Comparison of ENCODE assay signal across 8 cellular contexts in the genomic region with DNA sequence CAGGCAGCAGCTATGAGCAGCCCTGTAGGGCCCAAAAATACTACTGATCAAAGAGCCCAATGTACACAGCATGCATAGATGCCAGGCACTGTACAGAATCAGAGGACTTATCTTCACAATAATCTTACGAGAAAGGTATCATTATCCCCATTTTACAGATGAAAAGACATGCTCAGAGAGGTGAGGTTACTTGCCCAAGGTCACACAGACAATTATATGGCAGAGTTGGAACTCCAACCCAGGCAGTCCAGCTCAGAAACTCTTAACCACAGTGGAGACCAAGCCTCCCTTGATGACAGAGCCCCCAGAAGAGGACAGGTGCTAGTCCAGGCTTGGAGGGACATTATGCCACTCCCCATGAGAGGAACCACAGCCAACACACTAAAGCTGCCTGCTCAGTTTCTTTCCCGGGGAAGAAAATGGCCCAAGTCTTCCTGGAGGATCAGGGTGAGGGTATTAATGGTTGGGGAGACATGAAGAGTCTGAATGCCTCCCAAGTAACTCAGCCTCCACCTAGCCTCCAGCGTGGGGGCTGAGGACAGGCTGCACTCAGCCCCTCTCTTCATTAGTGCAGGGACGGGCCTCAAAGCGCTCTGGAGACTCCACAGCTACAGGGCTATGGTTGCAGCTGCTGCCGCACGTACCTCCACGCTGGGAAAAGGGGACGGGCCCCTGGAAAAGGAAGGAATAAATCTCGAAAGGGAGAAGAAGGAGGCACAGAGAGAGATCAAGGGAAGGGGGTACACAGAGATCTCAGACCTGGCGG. TPM values are rescaled to one million over a fixed set of nuclear protein-coding genes. Genes with fewer than 3 reads are reported as not detected.
DNase-seq lines count a peak whose midpoint lies in the region; ATAC-seq and TF ChIP-seq lines count a peak whose summit lies in the region.

No MANE protein-coding gene starts in this region.

- H3K4me1 ChIP-seq in Karpas-422 (ENCODE audit: low read length) (peaks cover 42% of the 10 kb centered on the region), breast epithelium (peaks cover 0 to 10% of the 10 kb centered on the region in 2 donors), urinary bladder (ENCODE audit: insufficient read depth) (no peaks in the 10 kb centered on the region)

- TF ChIP-seq CTCF in Calu3 (IDR thresholded peaks at IDR 0.05; ENCODE audit: unreplicated experiment) (no peak), breast epithelium (IDR thresholded peaks at IDR 0.05) (no peak), lower leg skin (IDR thresholded peaks at IDR 0.05) (no peak)

- peaks cover 19% of the 10 kb centered on the region for H3K36me3 Mint-ChIP-seq in Calu3 (ENCODE audit: insufficient read depth, unreplicated experiment)

- WGBS in lower leg skin, 2 donors = 11 to 12% methylated on average over 10 to 11 of the region's 11 CpGs
- WGBS in urinary bladder = 13% methylated on average over 11 of the region's 11 CpGs

- no peak overlapping the region for H2AFZ ChIP-seq in Karpas-422 (ENCODE audit: low read length)

- no peak for ATAC-seq in GM21360 (IDR thresholded peaks at IDR 0.05; ENCODE audit: unreplicated experiment)
- no peak for ATAC-seq in GM19328 (IDR thresholded peaks at IDR 0.05; ENCODE audit: unreplicated experiment)

- H3K9me3 Mint-ChIP-seq in Calu3 (ENCODE audit: low read depth, unreplicated experiment) = no peaks in the 10 kb centered on the region

- H3K27me3 ChIP-seq in Karpas-422 (ENCODE audit: low read length) (no peaks in the 10 kb centered on the region), breast epithelium (no peaks in the 10 kb centered on the region)

- H3K4me1 Mint-ChIP-seq in Calu3 (ENCODE audit: low read depth, unreplicated experiment) = peaks cover 12% of the 10 kb centered on the region

- peak overlapping the region; percentile 27 for H3K27ac Mint-ChIP-seq in Calu3 (ENCODE audit: unreplicated experiment)

- peak overlapping the region; percentile 86 for H3K9ac ChIP-seq in Karpas-422 (ENCODE audit: low read length)

- H3K9me3 ChIP-seq in Karpas-422 (ENCODE audit: low read length) (no peaks in the 10 kb centered on the region), breast epithelium (no peaks in the 10 kb centered on the region)

- CTCF ChIA-PET in Calu3 (lab: Charles Lee) = interaction anchor here (0.6 to 0.9 kb wide), 4 partner anchors 8 to 343 kb away, joined by 3 to 8 read pairs (median 4); no protein-coding TSS in a partner anchor

- H3K27ac ChIP-seq in Karpas-422 (ENCODE audit: low read length) (no peak overlapping the region), breast epithelium (peak overlapping the region; percentile 66 to 78), urinary bladder (ENCODE audit: low read depth) (no peak overlapping the region)

- H3K4me3 ChIP-seq in Karpas-422 (ENCODE audit: low read length) (peak overlapping the region; percentile 81), breast epithelium (peak overlapping the region; percentile 62 to 95 (median 81)), lower leg skin (ENCODE audit: low read depth, poor library complexity, severe bottlenecking) (peak overlapping the region; percentile 51), urinary bladder (ENCODE audit: low read depth, low read length) (peak overlapping the region; percentile 73)

- no peak for TF ChIP-seq POLR2A in breast epithelium (IDR thresholded peaks at IDR 0.05)
- TF ChIP-seq POLR2A in lower leg skin (IDR thresholded peaks at IDR 0.05) = no peak

- peaks cover 16% of the 10 kb centered on the region; the same call in 1 of the 2 replicates for H3K36me3 ChIP-seq in Karpas-422 (ENCODE audit: insufficient read depth, low read length)
- peaks cover 10% of the 10 kb centered on the region for H3K36me3 ChIP-seq in breast epithelium
- peaks cover 3% of the 10 kb centered on the region for H3K36me3 ChIP-seq in urinary bladder (ENCODE audit: insufficient read depth)

- peak overlapping the region; percentile 74 for H3K4me2 ChIP-seq in Karpas-422 (ENCODE audit: low read depth, low read length, poor library complexity, severe bottlenecking)

- H3K9me2 ChIP-seq in Karpas-422 (replicated peaks; ENCODE audit: insufficient read depth, low read length) = no peaks in the 10 kb centered on the region

- H3K4me3 Mint-ChIP-seq in Calu3 (ENCODE audit: low read depth, unreplicated experiment) = peak overlapping the region; percentile 80

- TSS peak; percentile 15 for BruUV-seq in Calu3 (replicated peaks; lab: Mats Ljungman, UMichigan)

- H3K79me2 ChIP-seq in Karpas-422 (ENCODE audit: low read length) = no peaks in the 10 kb centered on the region

- intact Hi-C loops in Calu3 (cut with micrococcal nuclease; ENCODE audit: unreplicated experiment) = no loop called here
- intact Hi-C loops in breast epithelium (cut with DNase I; ENCODE audit: low total_unique reads) = no loop called here
- intact Hi-C loops in lower leg skin (cut with DNase I; ENCODE audit: low total_unique reads) = no loop called here

- peaks cover 17% of the 10 kb centered on the region; the same call in 1 of the 2 replicates for H4K20me1 ChIP-seq in Karpas-422 (ENCODE audit: insufficient read depth, low read depth, low read length)

- no peak for DNase-seq in Calu3
- DNase-seq in Karpas-422 = no peak
- DNase-seq in breast epithelium (ENCODE audit: low spot score in 2 of 2) = no peak
- no peak for DNase-seq in lower leg skin (ENCODE audit: low spot score in 2 of 2)
- no peak for DNase-seq in inferior parietal cortex (ENCODE audit: extremely low spot score)

- no peaks in the 10 kb centered on the region for H3K27me3 Mint-ChIP-seq in Calu3 (ENCODE audit: unreplicated experiment)

RNA-seq across cellular contexts. Expression of gene UNC119, which starts 0.8 kb away (rescaled TPM):
- 13.0 and 14.6 TPM in 2 replicates for total RNA-seq in Calu3 (2022)
- 34.0 and 70.2 TPM in 2 replicates for total RNA-seq in Karpas-422 (2014; rRNA removed; shearing (Covaris generic); ENCODE audit: low replicate concordance)
- total RNA-seq in breast epithelium = 10 to 100 TPM; 19.2 to 34.1 (median 32.9) TPM
- total RNA-seq in lower leg skin = 10 to 100 TPM; 41.2 to 41.6 (median 41.4) TPM
- total RNA-seq in urinary bladder = 15.2 TPM
- polyA plus RNA-seq in urinary bladder = 24.4 TPM

RNA-seq across cellular contexts. Expression of gene PIGS, which starts 19.7 kb away (rescaled TPM):
- total RNA-seq in Calu3 (2022) = 50.9 and 59.2 TPM in 2 replicates
- 39.2 and 50.2 TPM in 2 replicates for total RNA-seq in Karpas-422 (2014; rRNA removed; shearing (Covaris generic); ENCODE audit: low replicate concordance)
- total RNA-seq in breast epithelium = 10 to 100 TPM; 35.4 to 63.5 (median 53.3) TPM
- total RNA-seq in lower leg skin = 10 to 100 TPM; 57.6 to 84.0 (median 75.1) TPM
- total RNA-seq in urinary bladder = 21.1 TPM
- polyA plus RNA-seq in urinary bladder = 64.4 TPM

RNA-seq across cellular contexts. Expression of gene ALDOC, which starts 25.1 kb away (rescaled TPM):
- 2.6 and 2.8 TPM in 2 replicates for total RNA-seq in Calu3 (2022)
- total RNA-seq in Karpas-422 (2014; rRNA removed; shearing (Covaris generic); ENCODE audit: low replicate concordance) = 309 and 552 TPM in 2 replicates
- 100 to 1,000 TPM in 1 of 3 donors, 10 to 100 TPM in 2; 19.7 to 191 (median 40.7) TPM for total RNA-seq in breast epithelium
- total RNA-seq in lower leg skin = 100 to 1,000 TPM; 109 to 186 (median 138) TPM
- total RNA-seq in urinary bladder = 9.6 TPM
- polyA plus RNA-seq in urinary bladder = 34.2 TPM

RNA-seq across cellular contexts. Expression of gene FOXN1, which starts 45.5 kb away (rescaled TPM):
- total RNA-seq in Calu3 (2022) (not detected in 2 replicates), breast epithelium (under 1 TPM in 1 of 3 donors, not detected in 2; 0.29 TPM), lower leg skin (10 to 100 TPM; 28.9 to 65.0 (median 45.4) TPM), urinary bladder (0.11 TPM)
- total RNA-seq in Karpas-422 (2014; rRNA removed; shearing (Covaris generic); ENCODE audit: low replicate concordance) = not detected in 2 replicates
- polyA plus RNA-seq in urinary bladder = 0.13 TPM

RNA-seq across cellular contexts. Expression of gene SPAG5, which starts 47.2 kb away (rescaled TPM):
- total RNA-seq in Calu3 (2022) = 69.3 and 82.1 TPM in 2 replicates
- 51.0 and 58.1 TPM in 2 replicates for total RNA-seq in Karpas-422 (2014; rRNA removed; shearing (Covaris generic); ENCODE audit: low replicate concordance)
- 1 to 10 TPM; 3.3 to 5.8 (median 4.1) TPM for total RNA-seq in breast epithelium
- total RNA-seq in lower leg skin = 10 to 100 TPM in 1 of 4 donors, 1 to 10 TPM in 3; 4.0 to 12.4 (median 7.7) TPM
- total RNA-seq in urinary bladder = 17.9 TPM
- polyA plus RNA-seq in urinary bladder = 2.7 TPM

Comparison
In these comparisons a context has a peak if more than half of its experiments do, and no peak if none do; other contexts are left out.
1. H3K27ac ChIP-seq: peak in breast epithelium (2 of 2); none in Karpas-422 (single experiment) and urinary bladder (single experiment).
2. Peak in every context shown above with its lines, with median percentiles within 50 percentile points of each other: H3K4me3 ChIP-seq.